Comparison of ENCODE assay signal across 8 cellular contexts in genomic region chr4:112075129-112075753, GRCh38.
A peak's percentile ranks its signal among the peaks of the same experiment; 100 is the strongest.
DNase-seq lines count a peak whose midpoint lies in the region; ATAC-seq, FAIRE-seq and TF ChIP-seq lines count a peak whose summit lies in the region.

No MANE protein-coding gene starts in this region.

- TF ChIP-seq CTCF in D721Med (IDR thresholded peaks at IDR 0.05; ENCODE audit: insufficient read depth, missing control alignments) (peak; percentile 56), thoracic aorta (IDR thresholded peaks at IDR 0.05) (peak; percentile 37)

- H3K27me3 ChIP-seq in thoracic aorta (replicated peaks; ENCODE audit: insufficient read depth), result no peaks in the 10 kb centered on the region

- no peak overlapping the region for H3K27ac ChIP-seq in thoracic aorta

- no peaks in the 10 kb centered on the region for H3K9me3 ChIP-seq in thoracic aorta

- DNase-seq in D721Med (ENCODE audit: insufficient read length, low spot score) (no peak), NCI-H748 treated with DMSO at 0.1 percent for 48 hours (lab: John Stamatoyannopoulos, UW) (peak; percentile 17), amniotic stem cell (lab: John Stamatoyannopoulos, UW) (peak; percentile 17), iris pigment epithelial cell (ENCODE audit: low read depth) (peak; percentile 67), thoracic aorta (ENCODE audit: low spot score) (no peak), activated gamma-delta T cell treated with Interleukin-2 at 50 U/mL for 16 hours (no peak)

- ATAC-seq in GM18909 (IDR thresholded peaks at IDR 0.05; ENCODE audit: poor library complexity, unreplicated experiment) (peak; percentile 83), HG03135 (IDR thresholded peaks at IDR 0.05; ENCODE audit: unreplicated experiment) (peak; percentile 84), thoracic aorta (ENCODE audit: insufficient number of reproducible peaks, low FRiP score, low read depth) (peak; percentile 55)

- H3K4me1 ChIP-seq in thoracic aorta (ENCODE audit: control insufficient read depth in 1 of 2, low read depth in 2 of 2), result no peaks in the 10 kb centered on the region

- H3K4me3 ChIP-seq in thoracic aorta, result no peak overlapping the region

- FAIRE-seq in D721Med (lab: Jason Lieb, UNC), result no peak

- H3K36me3 ChIP-seq in thoracic aorta, result no peaks in the 10 kb centered on the region

Comparison
In these comparisons a context has a peak if more than half of its experiments do, and no peak if none do; other contexts are left out.
1. DNase-seq: peak in NCI-H748 treated with DMSO at 0.1 percent for 48 hours (single experiment), amniotic stem cell (single experiment) and iris pigment epithelial cell (single experiment); none in D721Med (single experiment), thoracic aorta (single experiment) and activated gamma-delta T cell treated with Interleukin-2 at 50 U/mL for 16 hours (single experiment).
2. Peak in every context shown above with its lines, with median percentiles within 50 percentile points of each other: ATAC-seq.